In genomic region chr10:88316292-88316861, GRCh38 we compare ENCODE assay signal across 20 cellular contexts.
DNase-seq lines count a peak whose midpoint lies in the region; ATAC-seq and TF ChIP-seq lines count a peak whose summit lies in the region.
"Had no signal": no experiment of that assay in that cellular context is flagged by ENCODE, and none has a peak within 500 bp of the region (broad histone marks: within the 10 kb centered on the region; RNA-seq: fewer than 3 reads in every experiment).

No MANE protein-coding gene starts in this region.

- H3K27ac ChIP-seq in OCI-LY7 (ENCODE audit: low read depth, low read length, poor library complexity, severe bottlenecking): no peak overlapping the region
- H3K27ac ChIP-seq in uterus: peak overlapping the region; percentile 69
- H3K27ac ChIP-seq: 22Rv1, PC-9, RWPE1 had no signal

- no peaks in the 10 kb centered on the region for H3K27me3 ChIP-seq in uterus

- no TSS peak for BruUV-seq in OCI-LY7 (replicated peaks; lab: Mats Ljungman, UMichigan)

- H3K79me2 ChIP-seq in OCI-LY7 (ENCODE audit: insufficient read depth, low read depth, low read length): no peaks in the 10 kb centered on the region

- POLR2A ChIA-PET in HEK293T (lab: Yijun Ruan, JAX): no interaction called here
- POLR2A ChIA-PET in OCI-LY7 (lab: Charles Lee): interaction anchor here (0.5 to 5.0 kb wide), 12 partner anchors 11 to 497 kb away, joined by 3 to 36 read pairs (median 4); no protein-coding TSS in a partner anchor

- H3K9me3 ChIP-seq in OCI-LY7 (ENCODE audit: low read length) (peaks cover 26% of the 10 kb centered on the region), uterus (peaks cover 0 to 12% of the 10 kb centered on the region in 2 donors), T-helper 17 cell (ENCODE audit: control insufficient read depth, low read length, poor library complexity, severe bottlenecking) (peaks cover 10% of the 10 kb centered on the region)

- intact Hi-C loops in OCI-LY7 (cut with micrococcal nuclease; ENCODE audit: unreplicated experiment): loop anchor here (5.0 kb wide), 1 partner anchor 454 kb away; the partner anchor contains the start of genes KLLN and PTEN
- intact Hi-C loops in uterus (cut with DNase I; ENCODE audit: low total_unique reads): no loop called here

- no peak overlapping the region for H3K4me2 ChIP-seq in OCI-LY7 (ENCODE audit: low read length)
- H3K4me2 ChIP-seq: PC-9 had no signal

- no peaks in the 10 kb centered on the region for H3K9me2 ChIP-seq in OCI-LY7 (ENCODE audit: insufficient read depth, low read length)

- H3K4me3 ChIP-seq in OCI-LY7 (ENCODE audit: low read depth, low read length, poor library complexity, severe bottlenecking): no peak overlapping the region
- H3K4me3 ChIP-seq in uterus: no peak overlapping the region
- H3K4me3 ChIP-seq: PC-9 had no signal

- H3K4me1 Mint-ChIP-seq in T-helper 17 cell: peaks cover 2% of the 10 kb centered on the region

- no peaks in the 10 kb centered on the region for H3K27me3 Mint-ChIP-seq in T-helper 17 cell

- TF ChIP-seq CTCF in OCI-LY7 (conservative IDR thresholded peaks at IDR 0.05; ENCODE audit: low read length) (no peak), uterus (IDR thresholded peaks at IDR 0.05) (no peak)

- H3K4me1 ChIP-seq in OCI-LY7 (ENCODE audit: insufficient read depth, low read length, poor library complexity, severe bottlenecking): peaks cover 30% of the 10 kb centered on the region
- H3K4me1 ChIP-seq in uterus: peaks cover 7 to 20% of the 10 kb centered on the region in 2 donors

- CTCF ChIA-PET in HEK293T (lab: Yijun Ruan, JAX): interaction anchor here (0.8 kb wide), 1 partner anchor 78 kb away, joined by 3 read pairs; no protein-coding TSS in a partner anchor
- CTCF ChIA-PET in OCI-LY7 (lab: Charles Lee; ENCODE audit: unreplicated experiment): interaction anchor here (1.5 kb wide), 2 partner anchors 12 to 17 kb away, joined by 3 read pairs; no protein-coding TSS in a partner anchor

- no peaks in the 10 kb centered on the region for H4K20me1 ChIP-seq in OCI-LY7 (ENCODE audit: insufficient read depth, low read length)

- no peak overlapping the region for H3K27ac Mint-ChIP-seq in T-helper 17 cell

- H3K36me3 Mint-ChIP-seq in T-helper 17 cell (ENCODE audit: low read depth): peaks cover 6% of the 10 kb centered on the region

- H3K36me3 ChIP-seq in OCI-LY7 (ENCODE audit: insufficient read depth, low read length): peaks cover 27% of the 10 kb centered on the region
- no peaks in the 10 kb centered on the region for H3K36me3 ChIP-seq in uterus

- DNase-seq in DMS 273 (lab: John Stamatoyannopoulos, UW; ENCODE audit: unreplicated experiment) (peak; percentile 18), DMS 273 treated with DMSO at 0.1 percent for 48 hours (lab: John Stamatoyannopoulos, UW) (no peak), HEK293T (ENCODE audit: extremely low spot score) (peak; percentile 34), OCI-LY7 (ENCODE audit: low spot score) (no peak), uterus (peak in 1 of 2 donors; percentile 64), NCI-H2081 treated with DMSO at 0.1 percent for 48 hours (lab: John Stamatoyannopoulos, UW) (no peak), T-helper 17 cell (no peak), NOMO-1 (lab: John Stamatoyannopoulos, UW; ENCODE audit: unreplicated experiment in 2 of 2) (no peak)
- DNase-seq: DMS153, GF-D8, KG1, NCI-H1436, NCI-H1930, NCI-H748 treated with DMSO at 0.1 percent for 48 hours, PC-9, SIG-M5, T-helper 1 cell had no signal

- H3K4me3 Mint-ChIP-seq in T-helper 17 cell: no peak overlapping the region

- ATAC-seq in T-helper 17 cell: no peak
- ATAC-seq: SK-N-SH treated with all-trans-retinoic acid at 6 μM for 48 hours had no signal

- TF ChIP-seq POLR2A in uterus (IDR thresholded peaks at IDR 0.05): no peak

- H2AFZ ChIP-seq in OCI-LY7 (ENCODE audit: low read length): peak overlapping the region; percentile 39; the same call in 1 of the 2 replicates
- H2AFZ ChIP-seq: PC-9 had no signal

TF ChIP-seq in HEK293T, 16 proteins besides CTCF, POLR2A, EP300 and RAD21:
- TF ChIP-seq SUZ12 (IDR thresholded peaks at IDR 0.05): no peak
- TF ChIP-seq BHLHE40 (IDR thresholded peaks at IDR 0.05; ENCODE audit: borderline replicate concordance): no peak
- TF ChIP-seq FOXK2 (IDR thresholded peaks at IDR 0.05): no peak
- no peak for TF ChIP-seq NFRKB (IDR thresholded peaks at IDR 0.05)
- no peak for TF ChIP-seq ZNF384 (IDR thresholded peaks at IDR 0.05)
- no peak for TF ChIP-seq PKNOX1 (IDR thresholded peaks at IDR 0.05)
- TF ChIP-seq LEF1 (IDR thresholded peaks at IDR 0.05; ENCODE audit: borderline replicate concordance): no peak
- no peak for TF ChIP-seq ARNT (IDR thresholded peaks at IDR 0.05)
- TF ChIP-seq ELF4 (IDR thresholded peaks at IDR 0.05): no peak
- no peak for TF ChIP-seq TARDBP (IDR thresholded peaks at IDR 0.05)
- no peak for TF ChIP-seq SP1 (IDR thresholded peaks at IDR 0.05)
- TF ChIP-seq CTBP1 (IDR thresholded peaks at IDR 0.05; ENCODE audit: borderline replicate concordance): no peak
- no peak for TF ChIP-seq HDGF (IDR thresholded peaks at IDR 0.05; ENCODE audit: borderline replicate concordance)
- TF ChIP-seq L3MBTL2 (conservative IDR thresholded peaks at IDR 0.05): no peak
- no peak for TF ChIP-seq FOXA1 (IDR thresholded peaks at IDR 0.05)
- no peak for TF ChIP-seq FOXM1 (IDR thresholded peaks at IDR 0.05; ENCODE audit: borderline replicate concordance)

Comparison
In these comparisons a context has a peak if more than half of its experiments do, and no peak if none do; other contexts are left out.
1. DNase-seq: peak in DMS 273 (single experiment) and HEK293T (single experiment); none in DMS 273 treated with DMSO at 0.1 percent for 48 hours (single experiment), OCI-LY7 (single experiment), NCI-H2081 treated with DMSO at 0.1 percent for 48 hours (single experiment), T-helper 17 cell (0 of 3) and NOMO-1 (0 of 2).